ENCODE assay signal across 8 cellular contexts in the genomic region with DNA sequence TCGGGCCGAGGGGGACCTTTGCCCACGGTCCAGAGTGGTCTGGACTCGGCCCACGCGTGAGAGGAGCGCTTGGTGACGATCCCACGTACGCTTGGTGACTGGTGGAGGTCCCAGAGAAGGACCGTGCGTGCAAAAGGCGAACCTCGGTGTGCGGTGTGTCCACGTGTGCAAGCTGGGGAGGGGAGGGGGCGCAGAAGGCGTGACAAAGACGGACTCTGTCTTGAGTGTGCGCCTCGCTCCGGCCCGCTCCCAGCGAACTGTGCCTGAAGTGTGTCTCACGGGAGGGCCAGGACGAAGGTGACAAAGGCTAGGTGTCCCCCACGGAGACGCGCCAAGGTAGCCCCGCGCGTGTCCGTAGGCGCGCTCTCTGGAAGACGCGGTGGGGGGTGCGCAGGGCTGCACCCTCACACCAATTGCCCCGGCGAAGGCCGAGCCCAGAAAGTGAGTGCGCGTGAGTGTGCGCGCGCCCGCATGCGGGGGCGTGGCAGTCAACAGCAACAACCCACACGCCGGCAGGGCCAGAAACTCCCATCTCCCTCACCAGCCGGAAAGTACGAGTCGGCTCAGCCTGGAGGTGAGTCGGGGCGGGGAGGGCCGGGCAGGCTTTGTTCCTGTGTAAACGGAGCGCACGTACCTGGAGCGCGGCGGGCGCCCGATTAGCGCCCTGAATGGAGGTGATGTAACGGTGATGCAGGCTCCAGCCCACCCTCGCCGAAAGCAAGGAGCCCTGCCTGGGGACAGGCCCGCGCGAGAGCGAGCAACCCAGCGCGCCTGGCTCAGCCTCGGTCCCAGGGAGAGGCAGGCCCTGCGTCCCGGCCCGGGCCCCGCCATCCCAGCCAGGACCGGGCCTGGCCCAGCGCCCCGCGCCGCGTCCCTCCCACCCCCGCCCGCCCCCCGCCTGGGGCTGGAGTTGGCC. TPM values are rescaled to one million over a fixed set of nuclear protein-coding genes. Genes with fewer than 3 reads are reported as not detected.
DNase-seq lines count a peak whose midpoint lies in the region; ATAC-seq and TF ChIP-seq lines count a peak whose summit lies in the region.

A gene with protein sequence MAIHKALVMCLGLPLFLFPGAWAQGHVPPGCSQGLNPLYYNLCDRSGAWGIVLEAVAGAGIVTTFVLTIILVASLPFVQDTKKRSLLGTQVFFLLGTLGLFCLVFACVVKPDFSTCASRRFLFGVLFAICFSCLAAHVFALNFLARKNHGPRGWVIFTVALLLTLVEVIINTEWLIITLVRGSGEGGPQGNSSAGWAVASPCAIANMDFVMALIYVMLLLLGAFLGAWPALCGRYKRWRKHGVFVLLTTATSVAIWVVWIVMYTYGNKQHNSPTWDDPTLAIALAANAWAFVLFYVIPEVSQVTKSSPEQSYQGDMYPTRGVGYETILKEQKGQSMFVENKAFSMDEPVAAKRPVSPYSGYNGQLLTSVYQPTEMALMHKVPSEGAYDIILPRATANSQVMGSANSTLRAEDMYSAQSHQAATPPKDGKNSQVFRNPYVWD (plus strand): TSS at position 521 of the 916 bp plus-strand sequence. CDS start 7,689 bp downstream, outside the sequence.

- H4K12ac ChIP-seq in trophoblast cell (ENCODE audit: low read depth, low read length): peak within 1 kb of the TSS; percentile 43

- no peaks in the 10 kb centered on the region for H3K9me3 ChIP-seq in heart left ventricle
- peaks cover 2% of the 10 kb centered on the region for H3K9me3 ChIP-seq in trophoblast cell (ENCODE audit: insufficient read depth, low read depth, low read length)

- H2BK5ac ChIP-seq in trophoblast cell (ENCODE audit: low read depth, low read length, poor library complexity): no peak within 1 kb of the TSS

- H3K27me3 Mint-ChIP-seq in activated naive CD4-positive, alpha-beta T cell treated with anti-CD3 and anti-CD28 coated beads, Interleukin-2, amount 50 U/mL, for 24 hours: peaks cover 24% of the 10 kb centered on the region

- peak within 1 kb of the TSS; percentile 69 for H3K14ac ChIP-seq in trophoblast cell (ENCODE audit: low read length)

- H3K36me3 Mint-ChIP-seq in activated naive CD4-positive, alpha-beta T cell treated with anti-CD3 and anti-CD28 coated beads, Interleukin-2, amount 50 U/mL, for 24 hours: no peaks in the 10 kb centered on the region

- no peak within 1 kb of the TSS for H3K23ac ChIP-seq in trophoblast cell (ENCODE audit: low read length)

- peak within 1 kb of the TSS; percentile 69 for H3K18ac ChIP-seq in trophoblast cell (ENCODE audit: low read length)

- intact Hi-C loops in heart left ventricle (cut with DNase I): loop anchor here in 1 of 10 donors (2.0 kb wide), 1 partner anchor 23 kb away; no protein-coding TSS in a partner anchor

- H4K91ac ChIP-seq in trophoblast cell (ENCODE audit: low read depth, low read length): peak within 1 kb of the TSS; percentile 56

- TF ChIP-seq CTCF in AG04449 (IDR thresholded peaks at IDR 0.05; ENCODE audit: insufficient read depth, low read length, missing control alignments) (no peak), heart left ventricle (IDR thresholded peaks at IDR 0.05) (no peak)

- CTCF ChIA-PET in AG04449 (lab: Yijun Ruan, JAX): no interaction called here

- peaks cover 0 to 70% (median 31%) of the 10 kb centered on the region in 12 donors for H3K4me1 ChIP-seq in heart left ventricle
- H3K4me1 ChIP-seq in trophoblast cell (ENCODE audit: control insufficient read depth in 1 of 2, insufficient read depth in 2 of 2, low read length in 2 of 2): peaks cover 17 to 24% of the 10 kb centered on the region in 2 experiments

- peak within 1 kb of the TSS; percentile 28 for H3K9ac ChIP-seq in trophoblast cell (ENCODE audit: low read length)

- ATAC-seq in heart left ventricle (peak; percentile 38 to 72 (median 68)), HG02588 (IDR thresholded peaks at IDR 0.05; ENCODE audit: unreplicated experiment) (no peak)

- peaks cover 11% of the 10 kb centered on the region for H3K79me1 ChIP-seq in trophoblast cell (ENCODE audit: low read length)

- H3K79me2 ChIP-seq in trophoblast cell (ENCODE audit: control insufficient read depth, insufficient read depth, low read length, poor library complexity): no peaks in the 10 kb centered on the region

- H2AK5ac ChIP-seq in trophoblast cell (ENCODE audit: low read length): no peak within 1 kb of the TSS

- 0 to 1% (median 0%) methylated on average over 28 to 89 of the region's 89 CpGs for WGBS in heart left ventricle, 4 donors
- WGBS in trophoblast cell (ENCODE audit: extremely low coverage, insufficient coverage, insufficient read length): no CpG with 5 or more reads among the region's 89 CpGs

- no peak for DNase-seq in AG04449 (ENCODE audit: low read depth, low spot score)
- DNase-seq in H7: peak; percentile 95
- DNase-seq in NCI-H69 (lab: John Stamatoyannopoulos, UW): peak; percentile 97
- DNase-seq in heart left ventricle: peak; percentile 78 to 87 (median 84)
- peak; percentile 42 to 61 for DNase-seq in trophoblast cell
- no peak for DNase-seq in NCI-H1048 (lab: John Stamatoyannopoulos, UW)

- H3K36me3 ChIP-seq in H7 (replicated peaks; ENCODE audit: control insufficient read depth, insufficient read depth, low read length) (no peaks in the 10 kb centered on the region; the same call in 1 of the 2 replicates), heart left ventricle (no peaks in the 10 kb centered on the region), trophoblast cell (ENCODE audit: control insufficient read depth in 1 of 2, insufficient read depth in 2 of 2, low read length in 2 of 2) (no peaks in the 10 kb centered on the region)

- H3K4me3 ChIP-seq in AG04449 (ENCODE audit: low read depth, low read length): peak within 1 kb of the TSS; percentile 27
- peak within 1 kb of the TSS; percentile 78 for H3K4me3 ChIP-seq in H7 (ENCODE audit: insufficient read depth, low read depth, low read length)
- H3K4me3 ChIP-seq in heart left ventricle: peak within 1 kb of the TSS; percentile 48 to 90 (median 69)
- peak within 1 kb of the TSS; percentile 76 for H3K4me3 ChIP-seq in trophoblast cell (ENCODE audit: low read depth, low read length)

- peak within 1 kb of the TSS; percentile 70 for H3K4me2 ChIP-seq in trophoblast cell (ENCODE audit: low read length)

- H2AFZ ChIP-seq in trophoblast cell (ENCODE audit: insufficient read depth, low read length, poor library complexity): peak within 1 kb of the TSS; percentile 81

- H3K27ac ChIP-seq in heart left ventricle: peak within 1 kb of the TSS; percentile 87 to 99 (median 96)
- H3K27ac ChIP-seq in trophoblast cell (ENCODE audit: low read depth, low read length): peak within 1 kb of the TSS; percentile 15

- peak in 1 of 2 donors; percentile 41 for TF ChIP-seq POLR2A in heart left ventricle (IDR thresholded peaks at IDR 0.05)

- no peaks in the 10 kb centered on the region for H3K9me3 Mint-ChIP-seq in activated naive CD4-positive, alpha-beta T cell treated with anti-CD3 and anti-CD28 coated beads, Interleukin-2, amount 50 U/mL, for 24 hours

- POLR2A ChIA-PET in AG04449 (lab: Yijun Ruan, JAX): no interaction called here

- H3K4me1 Mint-ChIP-seq in activated naive CD4-positive, alpha-beta T cell treated with anti-CD3 and anti-CD28 coated beads, Interleukin-2, amount 50 U/mL, for 24 hours: no peaks in the 10 kb centered on the region

- peak within 1 kb of the TSS; percentile 48 for H4K8ac ChIP-seq in trophoblast cell (ENCODE audit: low read depth, low read length)

- H3K27me3 ChIP-seq in H7 (ENCODE audit: control insufficient read depth, insufficient read depth, low read length): peaks cover 17% of the 10 kb centered on the region
- H3K27me3 ChIP-seq in heart left ventricle: peaks cover 0 to 49% (median 0%) of the 10 kb centered on the region in 9 donors
- peaks cover 4% of the 10 kb centered on the region for H3K27me3 ChIP-seq in trophoblast cell (ENCODE audit: insufficient read depth, low read length)

- H3K4me3 Mint-ChIP-seq in activated naive CD4-positive, alpha-beta T cell treated with anti-CD3 and anti-CD28 coated beads, Interleukin-2, amount 50 U/mL, for 24 hours: peak within 1 kb of the TSS; percentile 71

- no peak within 1 kb of the TSS for H3K27ac Mint-ChIP-seq in activated naive CD4-positive, alpha-beta T cell treated with anti-CD3 and anti-CD28 coated beads, Interleukin-2, amount 50 U/mL, for 24 hours

- no peak within 1 kb of the TSS for H3K4ac ChIP-seq in trophoblast cell (ENCODE audit: low read depth, low read length)

- H2BK12ac ChIP-seq in trophoblast cell (ENCODE audit: low read length): peak within 1 kb of the TSS; percentile 1

- H2BK120ac ChIP-seq in trophoblast cell (ENCODE audit: insufficient read depth, low read length, poor library complexity): peak within 1 kb of the TSS; percentile 25

RNA-seq across cellular contexts. Expression of the gene that starts here (rescaled TPM):
- total RNA-seq in H7 (2014; rRNA removed; shearing (Covaris generic)): 35.3 and 48.8 TPM in 2 replicates
- total RNA-seq in heart left ventricle: 10 to 100 TPM; 22.2 to 59.9 (median 39.2) TPM
- 10 to 100 TPM; 28.5 to 35.3 TPM for polyA plus RNA-seq in heart left ventricle
- 26.2 and 26.4 TPM in 2 replicates for polyA plus RNA-seq in trophoblast cell (2013)

Comparison
In these comparisons a context has a peak if more than half of its experiments do, and no peak if none do; other contexts are left out.
1. DNase-seq: peak in H7 (single experiment), NCI-H69 (single experiment), heart left ventricle (5 of 5) and trophoblast cell (2 of 2); none in AG04449 (single experiment) and NCI-H1048 (single experiment).
2. H3K4me3 ChIP-seq: peak in every context shown above with its lines; median percentile 78 in H7; 76 in trophoblast cell; 69 in heart left ventricle; 27 in AG04449.